In the genomic region with DNA sequence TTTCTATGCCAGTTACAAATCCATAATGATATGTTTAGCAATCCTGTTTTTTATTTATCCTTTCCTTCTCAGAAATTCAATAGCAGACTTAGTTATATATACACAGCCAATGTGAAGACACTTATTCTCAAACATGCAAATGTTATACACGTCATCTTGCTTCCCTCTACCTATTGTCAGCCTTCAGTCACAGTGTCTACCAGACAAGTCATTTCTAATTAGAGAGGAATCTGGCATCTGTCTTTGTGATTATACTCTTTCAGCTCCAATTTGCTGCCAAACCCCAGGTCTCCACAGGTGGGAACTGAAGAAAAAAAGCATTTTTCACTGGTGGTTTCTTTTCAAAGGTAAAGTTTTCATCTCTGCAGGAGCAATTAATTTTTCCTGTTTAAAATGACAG, we compare ENCODE assay signal across 9 cellular contexts.
"Had no signal": no experiment of that assay in that cellular context is flagged by ENCODE, and none has a peak within 500 bp of the region (broad histone marks: within the 10 kb centered on the region; RNA-seq: fewer than 3 reads in every experiment).

No MANE protein-coding gene starts in this region.

- H3K4me2 ChIP-seq: GM23338 had no signal

- H3K4me1 Mint-ChIP-seq: GM23338 had no signal

- ATAC-seq: GM23338, K562 had no signal

- H3K9me3 Mint-ChIP-seq: GM23338, H9 had no signal

- FAIRE-seq: H1, H54, K562 had no signal

- H3K27ac ChIP-seq: HL-60 had no signal

- DNase-seq: H9, HCEC 1CT, HFFc6, IMR-90 had no signal

- H3K4me3 ChIP-seq: GM23338, K562 had no signal

- H2AFZ ChIP-seq: GM23338 had no signal

- H3K27ac Mint-ChIP-seq: GM23338, H9, HFFc6 had no signal

- H3K4me3 Mint-ChIP-seq: GM23338, H9, HFFc6 had no signal
